In genomic region chr3:10950476-10951294, GRCh38 we compare ENCODE assay signal across 8 cellular contexts. TPM values are rescaled to one million over a fixed set of nuclear protein-coding genes. Genes with fewer than 3 reads are reported as not detected.
DNase-seq lines count a peak whose midpoint lies in the region; ATAC-seq and TF ChIP-seq lines count a peak whose summit lies in the region.

No MANE protein-coding gene starts in this region.

- no peaks in the 10 kb centered on the region for H3F3A ChIP-seq in GM23338 (replicated peaks; ENCODE audit: low read depth)

- no peaks in the 10 kb centered on the region for H3K4me1 ChIP-seq in GM23338 (ENCODE audit: insufficient read depth)
- peaks cover 0 to under 1% (median 0%) of the 10 kb centered on the region in 3 donors for H3K4me1 ChIP-seq in gastroesophageal sphincter

- DNase-seq in AG20443 (ENCODE audit: low spot score) = peak; percentile 73
- DNase-seq in GM23338 (ENCODE audit: low spot score) = peak; percentile 66
- peak; percentile 74 for DNase-seq in sciatic nerve (ENCODE audit: low spot score)
- DNase-seq in activated CD8-positive, alpha-beta memory T cell treated with anti-CD3 and anti-CD28 coated beads, Interleukin-2, amount 10 ng/mL, durations not matched to agents 7 days and 5 days = no peak
- no peak for DNase-seq in activated CD4-positive, CD25-positive, alpha-beta regulatory T cell treated with anti-CD3 and anti-CD28 coated beads, Interleukin-2, amount 50 U/mL, for 72 hours
- DNase-seq in activated effector memory CD4-positive, alpha-beta T cell treated with anti-CD3 and anti-CD28 coated beads, Interleukin-2, amount 50 U/mL, for 16 hours = no peak

- TF ChIP-seq CTCF in GM23338 (conservative IDR thresholded peaks at IDR 0.05; ENCODE audit: low read depth in 2 of 2) (peak; percentile 73 to 81), gastroesophageal sphincter (IDR thresholded peaks at IDR 0.05) (peak in 3 of 4 experiments; percentile 17 to 43 (median 42))

- H3K27me3 Mint-ChIP-seq in GM23338 (ENCODE audit: insufficient read depth, low read depth, poor library complexity) = peaks cover 6% of the 10 kb centered on the region
- no peaks in the 10 kb centered on the region for H3K27me3 Mint-ChIP-seq in activated CD8-positive, alpha-beta memory T cell treated with anti-CD3 and anti-CD28 coated beads, Interleukin-2, amount 10 ng/mL, durations not matched to agents 7 days and 5 days

- H3K79me2 ChIP-seq in GM23338 (replicated peaks; ENCODE audit: insufficient read depth) = no peaks in the 10 kb centered on the region

- peaks cover 4% of the 10 kb centered on the region; the same call in 2 of the 3 replicates for H3K4me1 Mint-ChIP-seq in GM23338
- no peaks in the 10 kb centered on the region for H3K4me1 Mint-ChIP-seq in activated CD8-positive, alpha-beta memory T cell treated with anti-CD3 and anti-CD28 coated beads, Interleukin-2, amount 10 ng/mL, durations not matched to agents 7 days and 5 days

- no peaks in the 10 kb centered on the region for H3K9me3 ChIP-seq in gastroesophageal sphincter

- no peaks in the 10 kb centered on the region for H3K27me3 ChIP-seq in GM23338 (ENCODE audit: insufficient read depth)
- peaks cover 45% of the 10 kb centered on the region for H3K27me3 ChIP-seq in gastroesophageal sphincter

- no peak for TF ChIP-seq EP300 in gastroesophageal sphincter (IDR thresholded peaks at IDR 0.05)

- no peaks in the 10 kb centered on the region for H4K20me1 ChIP-seq in GM23338 (replicated peaks; ENCODE audit: insufficient read depth)

- TF ChIP-seq POLR2A in gastroesophageal sphincter (IDR thresholded peaks at IDR 0.05) = no peak

- no peaks in the 10 kb centered on the region for H3K9me2 ChIP-seq in GM23338 (ENCODE audit: insufficient read depth)

- CTCF ChIA-PET in activated CD8-positive, alpha-beta memory T cell treated with anti-CD3 and anti-CD28 coated beads, Interleukin-2, amount 10 ng/mL, durations not matched to agents 7 days and 5 days (lab: Charles Lee) = no interaction called here

- intact Hi-C loops in sciatic nerve (cut with DNase I) = no loop called here

- WGBS in gastroesophageal sphincter (ENCODE audit: low coverage in 1 of 2), 2 donors = 49 to 50% methylated on average over 5 to 9 of the region's 12 CpGs

- H3K4me3 Mint-ChIP-seq in GM23338 = no peak overlapping the region; the same call in 2 of the 3 replicates
- H3K4me3 Mint-ChIP-seq in activated CD8-positive, alpha-beta memory T cell treated with anti-CD3 and anti-CD28 coated beads, Interleukin-2, amount 10 ng/mL, durations not matched to agents 7 days and 5 days = no peak overlapping the region

- H3K4me2 ChIP-seq in GM23338 = no peak overlapping the region

- H3K27ac Mint-ChIP-seq in GM23338 = no peak overlapping the region
- no peak overlapping the region for H3K27ac Mint-ChIP-seq in activated CD8-positive, alpha-beta memory T cell treated with anti-CD3 and anti-CD28 coated beads, Interleukin-2, amount 10 ng/mL, durations not matched to agents 7 days and 5 days

- H3K36me3 Mint-ChIP-seq in GM23338 (ENCODE audit: low read depth) = no peaks in the 10 kb centered on the region
- H3K36me3 Mint-ChIP-seq in activated CD8-positive, alpha-beta memory T cell treated with anti-CD3 and anti-CD28 coated beads, Interleukin-2, amount 10 ng/mL, durations not matched to agents 7 days and 5 days = no peaks in the 10 kb centered on the region

- ATAC-seq in GM23338 (peak; percentile 85), SK-N-SH treated with all-trans-retinoic acid at 6 μM for 48 hours (peak; percentile 83), gastroesophageal sphincter (no peak), sciatic nerve (peak; percentile 79)
- no peak for ATAC-seq in activated CD8-positive, alpha-beta memory T cell treated with anti-CD3 and anti-CD28 coated beads, Interleukin-2, amount 10 ng/mL, durations not matched to agents 7 days and 5 days

- no peak overlapping the region for H3K4me3 ChIP-seq in GM23338
- no peak overlapping the region for H3K4me3 ChIP-seq in gastroesophageal sphincter

- H3K36me3 ChIP-seq in GM23338 (ENCODE audit: insufficient read depth) (no peaks in the 10 kb centered on the region), gastroesophageal sphincter (no peaks in the 10 kb centered on the region)

- H3K27ac ChIP-seq in GM23338 (ENCODE audit: low read depth) = no peak overlapping the region
- H3K27ac ChIP-seq in gastroesophageal sphincter = no peak overlapping the region

- no peak overlapping the region for H2AFZ ChIP-seq in GM23338

- no peaks in the 10 kb centered on the region for H3K9me3 Mint-ChIP-seq in GM23338
- H3K9me3 Mint-ChIP-seq in activated CD8-positive, alpha-beta memory T cell treated with anti-CD3 and anti-CD28 coated beads, Interleukin-2, amount 10 ng/mL, durations not matched to agents 7 days and 5 days (ENCODE audit: low read depth) = no peaks in the 10 kb centered on the region

TF ChIP-seq in GM23338, 12 proteins besides CTCF, POLR2A, EP300 and RAD21 (continues in another document):
- TF ChIP-seq STAT1 (IDR thresholded peaks at IDR 0.05; ENCODE audit: unreplicated experiment) = no peak
- no peak for TF ChIP-seq JUNB (IDR thresholded peaks at IDR 0.05; ENCODE audit: unreplicated experiment)
- TF ChIP-seq CREB1 (CRISPR knock-in tag; IDR thresholded peaks at IDR 0.05; ENCODE audit: low read depth) = no peak
- no peak for TF ChIP-seq ZNF114 (CRISPR knock-in tag; IDR thresholded peaks at IDR 0.05)
- TF ChIP-seq POLR2AphosphoS5 (IDR thresholded peaks at IDR 0.05; ENCODE audit: low read depth) = no peak
- no peak for TF ChIP-seq EZH2phosphoT487 (IDR thresholded peaks at IDR 0.05; ENCODE audit: unreplicated experiment)
- no peak for TF ChIP-seq ETS1 (IDR thresholded peaks at IDR 0.05)
- TF ChIP-seq ZNF331 (CRISPR knock-in tag; IDR thresholded peaks at IDR 0.05; ENCODE audit: low read depth) = no peak
- TF ChIP-seq EZH2 (IDR thresholded peaks at IDR 0.05; ENCODE audit: low read depth, unreplicated experiment) = no peak

TF ChIP-seq in SK-N-SH treated with all-trans-retinoic acid at 6 μM for 48 hours, 23 proteins besides CTCF, POLR2A, EP300 and RAD21 (continues in another document):
- TF ChIP-seq RARB (CRISPR knock-in tag; IDR thresholded peaks at IDR 0.05) (no peak), ZC3H10 (CRISPR knock-in tag; IDR thresholded peaks at IDR 0.05) (no peak), CREB5 (CRISPR knock-in tag; IDR thresholded peaks at IDR 0.05; ENCODE audit: low read depth) (no peak), POU6F1 (CRISPR knock-in tag; IDR thresholded peaks at IDR 0.05; ENCODE audit: borderline replicate concordance, low read depth) (no peak), ZNF70 (CRISPR knock-in tag; IDR thresholded peaks at IDR 0.05) (no peak), ARNTL (CRISPR knock-in tag; IDR thresholded peaks at IDR 0.05; ENCODE audit: borderline replicate concordance, low read depth) (no peak), ESRRG (CRISPR knock-in tag; IDR thresholded peaks at IDR 0.05) (no peak), ISL1 (CRISPR knock-in tag; IDR thresholded peaks at IDR 0.05) (no peak), PPARA (CRISPR knock-in tag; IDR thresholded peaks at IDR 0.05; ENCODE audit: borderline replicate concordance) (no peak), ZFP30 (CRISPR knock-in tag; IDR thresholded peaks at IDR 0.05) (no peak)

RNA-seq across cellular contexts. Expression of gene SLC6A1, which starts 41.9 kb away (rescaled TPM):
- 0.16 and 0.28 TPM in 2 replicates for total RNA-seq in GM23338 (2014; rRNA removed; shearing (Covaris generic))
- polyA plus RNA-seq in GM23338 (2016; fragmentation: Nextera tagmentation; extraction: Ambion mirVana) = 0.16 and 0.23 TPM in 2 replicates
- total RNA-seq in gastroesophageal sphincter (1 to 10 TPM in 1 of 4 donors, under 1 TPM in 2, not detected in 1; 0.62 to 2.5 (median 0.67) TPM), sciatic nerve (10.9 TPM)
- total RNA-seq in activated CD8-positive, alpha-beta memory T cell treated with anti-CD3 and anti-CD28 coated beads, Interleukin-2, amount 10 ng/mL, durations not matched to agents 7 days and 5 days = not detected

Comparison
In these comparisons a context has a peak if more than half of its experiments do, and no peak if none do; other contexts are left out.
1. DNase-seq: peak in AG20443 (single experiment), GM23338 (single experiment) and sciatic nerve (single experiment); none in activated CD8-positive, alpha-beta memory T cell treated with anti-CD3 and anti-CD28 coated beads, Interleukin-2, amount 10 ng/mL, durations not matched to agents 7 days and 5 days (single experiment), activated CD4-positive, CD25-positive, alpha-beta regulatory T cell treated with anti-CD3 and anti-CD28 coated beads, Interleukin-2, amount 50 U/mL, for 72 hours (single experiment) and activated effector memory CD4-positive, alpha-beta T cell treated with anti-CD3 and anti-CD28 coated beads, Interleukin-2, amount 50 U/mL, for 16 hours (single experiment).
2. ATAC-seq: peak in GM23338 (single experiment), SK-N-SH treated with all-trans-retinoic acid at 6 μM for 48 hours (single experiment) and sciatic nerve (single experiment); none in gastroesophageal sphincter (single experiment) and activated CD8-positive, alpha-beta memory T cell treated with anti-CD3 and anti-CD28 coated beads, Interleukin-2, amount 10 ng/mL, durations not matched to agents 7 days and 5 days (single experiment).